2 cellular contexts compared by ENCODE assay signal in genomic region chr7:152424348-152425108, GRCh38.
A peak's percentile ranks its signal among the peaks of the same experiment; 100 is the strongest.
TF ChIP-seq lines count a peak whose summit lies in the region.

No MANE protein-coding gene starts in this region.

TF ChIP-seq in GM23338, 12 proteins besides CTCF, POLR2A, EP300 and RAD21:
- TF ChIP-seq ZNF331 (CRISPR knock-in tag; IDR thresholded peaks at IDR 0.05; ENCODE audit: low read depth) (no peak), EZH2 (IDR thresholded peaks at IDR 0.05; ENCODE audit: low read depth, unreplicated experiment) (no peak), JUNB (IDR thresholded peaks at IDR 0.05; ENCODE audit: unreplicated experiment) (no peak), REST (IDR thresholded peaks at IDR 0.05; ENCODE audit: unreplicated experiment) (no peak), ZNF114 (CRISPR knock-in tag; IDR thresholded peaks at IDR 0.05) (no peak)

TF ChIP-seq in GM12878, 131 proteins besides CTCF, POLR2A, EP300 and RAD21:
- 0 out of 2 replicates have a peak, but pooled peaks have one; percentile 51 for TF ChIP-seq CBX5 (IDR thresholded peaks at IDR 0.05; ENCODE audit: low read depth)
- TF ChIP-seq PML (IDR thresholded peaks at IDR 0.05; ENCODE audit: low read length) = no peak
- no peak for TF ChIP-seq POU2F2 (IDR thresholded peaks at IDR 0.05; ENCODE audit: borderline replicate concordance, low read depth, low read length)
